1 cellular context compared by ENCODE assay signal in the genomic region with DNA sequence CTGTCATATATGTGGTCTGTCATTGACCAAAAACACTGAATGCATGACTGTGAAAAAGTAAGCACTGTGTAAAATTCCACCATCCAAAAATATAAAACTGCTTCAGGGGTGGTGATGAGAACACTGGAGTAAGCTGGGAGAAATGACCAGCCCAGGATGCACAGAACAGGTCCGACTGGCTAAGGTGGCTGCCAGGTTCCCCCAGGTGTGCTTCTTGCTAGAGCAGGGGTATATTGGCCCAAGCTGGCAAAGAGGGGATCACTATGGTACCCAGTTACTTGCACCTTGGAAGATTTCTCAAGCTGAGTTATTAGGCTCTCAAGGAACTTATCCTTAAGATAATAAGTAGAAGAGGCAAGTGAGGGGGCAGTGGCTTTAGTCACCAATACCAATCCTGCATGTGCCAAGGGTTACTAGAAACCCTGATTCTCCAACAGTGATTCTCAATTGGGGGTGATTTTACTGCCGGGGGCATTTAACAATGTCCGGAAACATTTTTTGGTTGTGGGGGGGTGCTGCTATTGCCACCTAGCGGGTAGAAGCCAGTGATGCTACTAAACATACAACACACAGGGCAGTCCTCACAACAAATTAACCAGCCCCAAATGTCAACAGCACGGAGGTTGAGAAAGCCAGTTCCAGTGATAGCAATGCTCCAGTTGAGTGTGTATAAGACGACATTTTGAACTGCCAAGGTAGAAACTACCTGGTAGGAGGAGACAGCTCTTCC.
TF ChIP-seq lines count a peak whose summit lies in the region.

No MANE protein-coding gene starts in this region.

TF ChIP-seq in GM23338, 12 proteins besides CTCF, POLR2A, EP300 and RAD21:
- no peak for TF ChIP-seq ZNF331 (CRISPR knock-in tag; IDR thresholded peaks at IDR 0.05; ENCODE audit: low read depth)
- TF ChIP-seq NANOG (IDR thresholded peaks at IDR 0.05; ENCODE audit: borderline replicate concordance), result no peak
- TF ChIP-seq EZH2 (IDR thresholded peaks at IDR 0.05; ENCODE audit: low read depth, unreplicated experiment), result no peak
- no peak for TF ChIP-seq ZNF114 (CRISPR knock-in tag; IDR thresholded peaks at IDR 0.05)
- no peak for TF ChIP-seq CREB1 (CRISPR knock-in tag; IDR thresholded peaks at IDR 0.05; ENCODE audit: low read depth)
- TF ChIP-seq, protein P1, sequence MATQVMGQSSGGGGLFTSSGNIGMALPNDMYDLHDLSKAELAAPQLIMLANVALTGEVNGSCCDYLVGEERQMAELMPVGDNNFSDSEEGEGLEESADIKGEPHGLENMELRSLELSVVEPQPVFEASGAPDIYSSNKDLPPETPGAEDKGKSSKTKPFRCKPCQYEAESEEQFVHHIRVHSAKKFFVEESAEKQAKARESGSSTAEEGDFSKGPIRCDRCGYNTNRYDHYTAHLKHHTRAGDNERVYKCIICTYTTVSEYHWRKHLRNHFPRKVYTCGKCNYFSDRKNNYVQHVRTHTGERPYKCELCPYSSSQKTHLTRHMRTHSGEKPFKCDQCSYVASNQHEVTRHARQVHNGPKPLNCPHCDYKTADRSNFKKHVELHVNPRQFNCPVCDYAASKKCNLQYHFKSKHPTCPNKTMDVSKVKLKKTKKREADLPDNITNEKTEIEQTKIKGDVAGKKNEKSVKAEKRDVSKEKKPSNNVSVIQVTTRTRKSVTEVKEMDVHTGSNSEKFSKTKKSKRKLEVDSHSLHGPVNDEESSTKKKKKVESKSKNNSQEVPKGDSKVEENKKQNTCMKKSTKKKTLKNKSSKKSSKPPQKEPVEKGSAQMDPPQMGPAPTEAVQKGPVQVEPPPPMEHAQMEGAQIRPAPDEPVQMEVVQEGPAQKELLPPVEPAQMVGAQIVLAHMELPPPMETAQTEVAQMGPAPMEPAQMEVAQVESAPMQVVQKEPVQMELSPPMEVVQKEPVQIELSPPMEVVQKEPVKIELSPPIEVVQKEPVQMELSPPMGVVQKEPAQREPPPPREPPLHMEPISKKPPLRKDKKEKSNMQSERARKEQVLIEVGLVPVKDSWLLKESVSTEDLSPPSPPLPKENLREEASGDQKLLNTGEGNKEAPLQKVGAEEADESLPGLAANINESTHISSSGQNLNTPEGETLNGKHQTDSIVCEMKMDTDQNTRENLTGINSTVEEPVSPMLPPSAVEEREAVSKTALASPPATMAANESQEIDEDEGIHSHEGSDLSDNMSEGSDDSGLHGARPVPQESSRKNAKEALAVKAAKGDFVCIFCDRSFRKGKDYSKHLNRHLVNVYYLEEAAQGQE (IDR thresholded peaks at IDR 0.05; ENCODE audit: unreplicated experiment), result no peak
- TF ChIP-seq, protein P2, sequence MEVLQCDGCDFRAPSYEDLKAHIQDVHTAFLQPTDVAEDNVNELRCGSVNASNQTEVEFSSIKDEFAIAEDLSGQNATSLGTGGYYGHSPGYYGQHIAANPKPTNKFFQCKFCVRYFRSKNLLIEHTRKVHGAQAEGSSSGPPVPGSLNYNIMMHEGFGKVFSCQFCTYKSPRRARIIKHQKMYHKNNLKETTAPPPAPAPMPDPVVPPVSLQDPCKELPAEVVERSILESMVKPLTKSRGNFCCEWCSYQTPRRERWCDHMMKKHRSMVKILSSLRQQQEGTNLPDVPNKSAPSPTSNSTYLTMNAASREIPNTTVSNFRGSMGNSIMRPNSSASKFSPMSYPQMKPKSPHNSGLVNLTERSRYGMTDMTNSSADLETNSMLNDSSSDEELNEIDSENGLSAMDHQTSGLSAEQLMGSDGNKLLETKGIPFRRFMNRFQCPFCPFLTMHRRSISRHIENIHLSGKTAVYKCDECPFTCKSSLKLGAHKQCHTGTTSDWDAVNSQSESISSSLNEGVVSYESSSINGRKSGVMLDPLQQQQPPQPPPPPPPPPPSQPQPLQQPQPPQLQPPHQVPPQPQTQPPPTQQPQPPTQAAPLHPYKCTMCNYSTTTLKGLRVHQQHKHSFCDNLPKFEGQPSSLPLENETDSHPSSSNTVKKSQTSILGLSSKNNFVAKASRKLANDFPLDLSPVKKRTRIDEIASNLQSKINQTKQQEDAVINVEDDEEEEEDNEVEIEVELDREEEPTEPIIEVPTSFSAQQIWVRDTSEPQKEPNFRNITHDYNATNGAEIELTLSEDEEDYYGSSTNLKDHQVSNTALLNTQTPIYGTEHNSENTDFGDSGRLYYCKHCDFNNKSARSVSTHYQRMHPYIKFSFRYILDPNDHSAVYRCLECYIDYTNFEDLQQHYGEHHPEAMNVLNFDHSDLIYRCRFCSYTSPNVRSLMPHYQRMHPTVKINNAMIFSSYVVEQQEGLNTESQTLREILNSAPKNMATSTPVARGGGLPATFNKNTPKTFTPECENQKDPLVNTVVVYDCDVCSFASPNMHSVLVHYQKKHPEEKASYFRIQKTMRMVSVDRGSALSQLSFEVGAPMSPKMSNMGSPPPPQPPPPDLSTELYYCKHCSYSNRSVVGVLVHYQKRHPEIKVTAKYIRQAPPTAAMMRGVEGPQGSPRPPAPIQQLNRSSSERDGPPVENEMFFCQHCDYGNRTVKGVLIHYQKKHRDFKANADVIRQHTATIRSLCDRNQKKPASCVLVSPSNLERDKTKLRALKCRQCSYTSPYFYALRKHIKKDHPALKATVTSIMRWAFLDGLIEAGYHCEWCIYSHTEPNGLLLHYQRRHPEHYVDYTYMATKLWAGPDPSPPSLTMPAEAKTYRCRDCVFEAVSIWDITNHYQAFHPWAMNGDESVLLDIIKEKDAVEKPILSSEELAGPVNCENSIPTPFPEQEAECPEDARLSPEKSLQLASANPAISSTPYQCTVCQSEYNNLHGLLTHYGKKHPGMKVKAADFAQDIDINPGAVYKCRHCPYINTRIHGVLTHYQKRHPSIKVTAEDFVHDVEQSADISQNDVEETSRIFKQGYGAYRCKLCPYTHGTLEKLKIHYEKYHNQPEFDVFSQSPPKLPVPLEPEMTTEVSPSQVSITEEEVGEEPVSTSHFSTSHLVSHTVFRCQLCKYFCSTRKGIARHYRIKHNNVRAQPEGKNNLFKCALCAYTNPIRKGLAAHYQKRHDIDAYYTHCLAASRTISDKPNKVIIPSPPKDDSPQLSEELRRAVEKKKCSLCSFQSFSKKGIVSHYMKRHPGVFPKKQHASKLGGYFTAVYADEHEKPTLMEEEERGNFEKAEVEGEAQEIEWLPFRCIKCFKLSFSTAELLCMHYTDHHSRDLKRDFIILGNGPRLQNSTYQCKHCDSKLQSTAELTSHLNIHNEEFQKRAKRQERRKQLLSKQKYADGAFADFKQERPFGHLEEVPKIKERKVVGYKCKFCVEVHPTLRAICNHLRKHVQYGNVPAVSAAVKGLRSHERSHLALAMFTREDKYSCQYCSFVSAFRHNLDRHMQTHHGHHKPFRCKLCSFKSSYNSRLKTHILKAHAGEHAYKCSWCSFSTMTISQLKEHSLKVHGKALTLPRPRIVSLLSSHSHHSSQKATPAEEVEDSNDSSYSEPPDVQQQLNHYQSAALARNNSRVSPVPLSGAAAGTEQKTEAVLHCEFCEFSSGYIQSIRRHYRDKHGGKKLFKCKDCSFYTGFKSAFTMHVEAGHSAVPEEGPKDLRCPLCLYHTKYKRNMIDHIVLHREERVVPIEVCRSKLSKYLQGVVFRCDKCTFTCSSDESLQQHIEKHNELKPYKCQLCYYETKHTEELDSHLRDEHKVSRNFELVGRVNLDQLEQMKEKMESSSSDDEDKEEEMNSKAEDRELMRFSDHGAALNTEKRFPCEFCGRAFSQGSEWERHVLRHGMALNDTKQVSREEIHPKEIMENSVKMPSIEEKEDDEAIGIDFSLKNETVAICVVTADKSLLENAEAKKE (CRISPR knock-in tag; IDR thresholded peaks at IDR 0.05), result no peak
